Comparison of ENCODE assay signal across 1 cellular context in the genomic region with DNA sequence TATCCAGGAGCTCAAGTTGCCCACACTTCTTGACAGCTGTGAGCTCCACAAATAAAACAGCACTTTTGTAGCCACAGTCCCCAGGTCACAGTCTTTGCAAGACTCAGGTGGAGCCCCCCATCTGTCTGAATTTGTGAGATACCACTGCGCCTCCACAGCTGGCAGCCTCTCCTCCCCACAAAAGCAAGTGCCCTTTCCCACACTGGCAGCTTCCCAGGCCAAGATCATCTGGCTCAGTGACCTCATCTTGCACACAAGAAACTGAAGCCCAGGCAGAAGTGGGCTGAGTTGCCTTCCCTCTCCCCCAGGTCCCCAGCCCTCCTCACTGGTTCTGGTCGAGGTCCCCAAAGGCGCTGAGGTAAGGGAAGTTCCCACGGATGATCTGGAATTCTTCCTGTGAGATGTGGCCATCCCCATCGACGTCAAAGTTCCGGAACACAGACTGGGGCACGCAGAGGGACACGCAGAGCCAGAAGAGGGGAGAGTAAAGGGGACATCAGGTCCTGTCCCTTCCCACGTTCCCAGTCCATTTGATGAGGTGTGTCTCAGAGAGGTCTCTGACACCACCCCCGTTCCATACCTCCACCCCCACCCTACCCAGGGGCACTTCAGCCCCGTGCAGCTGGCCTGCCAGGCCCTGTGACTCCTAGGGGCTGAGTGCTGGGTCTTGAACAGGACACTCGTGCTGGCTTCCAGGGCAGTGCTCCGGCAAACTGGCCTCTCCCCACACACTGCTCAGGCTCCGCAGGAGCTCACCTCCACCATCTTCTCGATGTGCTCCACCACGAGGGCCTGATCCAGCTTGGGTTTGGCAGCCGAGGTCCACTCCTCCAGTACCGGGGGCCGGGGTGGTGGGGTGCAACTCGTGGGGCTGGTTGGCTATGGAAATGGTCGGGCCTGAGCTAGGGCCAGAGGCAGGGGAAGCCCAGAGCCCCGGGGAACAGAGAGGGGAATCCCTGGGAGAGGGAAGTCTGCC.
TF ChIP-seq lines count a peak whose summit lies in the region.

No MANE protein-coding gene starts in this region.

TF ChIP-seq in HepG2, 621 proteins besides CTCF, POLR2A, EP300 and RAD21:
- TF ChIP-seq, protein P1, sequence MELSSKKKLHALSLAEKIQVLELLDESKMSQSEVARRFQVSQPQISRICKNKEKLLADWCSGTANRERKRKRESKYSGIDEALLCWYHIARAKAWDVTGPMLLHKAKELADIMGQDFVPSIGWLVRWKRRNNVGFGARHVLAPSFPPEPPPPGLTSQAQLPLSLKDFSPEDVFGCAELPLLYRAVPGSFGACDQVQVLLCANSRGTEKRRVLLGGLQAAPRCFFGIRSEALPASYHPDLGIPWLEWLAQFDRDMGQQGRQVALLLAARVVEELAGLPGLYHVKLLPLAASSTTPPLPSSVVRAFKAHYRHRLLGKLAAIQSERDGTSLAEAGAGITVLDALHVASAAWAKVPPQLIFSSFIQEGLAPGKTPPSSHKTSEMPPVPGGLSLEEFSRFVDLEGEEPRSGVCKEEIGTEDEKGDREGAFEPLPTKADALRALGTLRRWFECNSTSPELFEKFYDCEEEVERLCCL (CRISPR knock-in tag; IDR thresholded peaks at IDR 0.05; ENCODE audit: borderline replicate concordance): no peak
- TF ChIP-seq SRSF4 (IDR thresholded peaks at IDR 0.05; ENCODE audit: low read depth, low read length, poor library complexity, severe bottlenecking) (no peak), ELK4 (CRISPR knock-in tag; IDR thresholded peaks at IDR 0.05; ENCODE audit: borderline replicate concordance) (no peak), ZNF891 (CRISPR knock-in tag; IDR thresholded peaks at IDR 0.05) (no peak), ESRRA (CRISPR knock-in tag; IDR thresholded peaks at IDR 0.05; ENCODE audit: low read depth) (no peak), ZNF629 (CRISPR knock-in tag; conservative IDR thresholded peaks at IDR 0.05) (no peak)
- TF ChIP-seq, protein P2, sequence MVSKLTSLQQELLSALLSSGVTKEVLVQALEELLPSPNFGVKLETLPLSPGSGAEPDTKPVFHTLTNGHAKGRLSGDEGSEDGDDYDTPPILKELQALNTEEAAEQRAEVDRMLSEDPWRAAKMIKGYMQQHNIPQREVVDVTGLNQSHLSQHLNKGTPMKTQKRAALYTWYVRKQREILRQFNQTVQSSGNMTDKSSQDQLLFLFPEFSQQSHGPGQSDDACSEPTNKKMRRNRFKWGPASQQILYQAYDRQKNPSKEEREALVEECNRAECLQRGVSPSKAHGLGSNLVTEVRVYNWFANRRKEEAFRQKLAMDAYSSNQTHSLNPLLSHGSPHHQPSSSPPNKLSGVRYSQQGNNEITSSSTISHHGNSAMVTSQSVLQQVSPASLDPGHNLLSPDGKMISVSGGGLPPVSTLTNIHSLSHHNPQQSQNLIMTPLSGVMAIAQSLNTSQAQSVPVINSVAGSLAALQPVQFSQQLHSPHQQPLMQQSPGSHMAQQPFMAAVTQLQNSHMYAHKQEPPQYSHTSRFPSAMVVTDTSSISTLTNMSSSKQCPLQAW (CRISPR knock-in tag; IDR thresholded peaks at IDR 0.05): no peak
